23 cellular contexts compared by ENCODE assay signal in genomic region chr20:15544727-15545126, GRCh38.
DNase-seq lines count a peak whose midpoint lies in the region; ATAC-seq, FAIRE-seq and TF ChIP-seq lines count a peak whose summit lies in the region.
"Had no signal": no experiment of that assay in that cellular context is flagged by ENCODE, and none has a peak within 500 bp of the region (broad histone marks: within the 10 kb centered on the region; RNA-seq: fewer than 3 reads in every experiment).

No MANE protein-coding gene starts in this region.

- H3K4me1 Mint-ChIP-seq in nephron progenitor cell: peaks cover 10% of the 10 kb centered on the region

- H3K27ac Mint-ChIP-seq in nephron progenitor cell: no peak overlapping the region
- H3K27ac Mint-ChIP-seq: CD4-positive, alpha-beta T cell; HFFc6 had no signal

- 38 to 40% methylated on average over 2 of the region's 2 CpGs for WGBS in heart right ventricle, 2 donors

- H3K9me3 Mint-ChIP-seq in nephron progenitor cell: no peaks in the 10 kb centered on the region

- H3K9me3 ChIP-seq in cardiac muscle cell (ENCODE audit: low read depth): no peaks in the 10 kb centered on the region
- H3K9me3 ChIP-seq in heart right ventricle: peaks cover 0 to 4% (median 0%) of the 10 kb centered on the region in 11 donors
- H3K9me3 ChIP-seq in kidney (ENCODE audit: control insufficient read depth in 1 of 2, low read length in 2 of 2): no peaks in the 10 kb centered on the region
- H3K9me3 ChIP-seq: Caco-2 had no signal

- no peak overlapping the region for H3K4me3 ChIP-seq in cardiac muscle cell
- H3K4me3 ChIP-seq in heart right ventricle: no peak overlapping the region
- no peak overlapping the region for H3K4me3 ChIP-seq in kidney (ENCODE audit: low read length in 2 of 2)
- H3K4me3 ChIP-seq: A549 had no signal

- no peak for FAIRE-seq in kidney (lab: Jason Lieb, UNC)
- FAIRE-seq: A549, D721Med, G401.6, GM12892, GM18507, HTR-8/SVneo had no signal

- H3K27me3 ChIP-seq in cardiac muscle cell (no peaks in the 10 kb centered on the region), heart right ventricle (no peaks in the 10 kb centered on the region)

- TF ChIP-seq CTCF in cardiac muscle cell (IDR thresholded peaks at IDR 0.05; ENCODE audit: low read depth, low read length): no peak
- TF ChIP-seq CTCF in heart right ventricle (IDR thresholded peaks at IDR 0.05): no peak
- TF ChIP-seq CTCF in kidney (IDR thresholded peaks at IDR 0.05; ENCODE audit: borderline replicate concordance, extremely low read depth, insufficient read depth): no peak
- no peak for TF ChIP-seq CTCF in nephron progenitor cell (IDR thresholded peaks at IDR 0.05)
- TF ChIP-seq CTCF in GM10266 (IDR thresholded peaks at IDR 0.05; ENCODE audit: control insufficient read depth, insufficient read depth, low read depth, missing control alignments): no peak

- peaks cover under 1% of the 10 kb centered on the region for H3K27me3 Mint-ChIP-seq in nephron progenitor cell (ENCODE audit: low read depth, poor library complexity)
- H3K27me3 Mint-ChIP-seq: CD4-positive, alpha-beta T cell had no signal

- DNase-seq in cardiac muscle cell (ENCODE audit: low read depth in 1 of 2, low spot score in 1 of 2): peak in 1 of 2 donors; percentile 27
- DNase-seq in heart right ventricle: no peak
- DNase-seq in kidney: peak; percentile 66
- peak; percentile 17 for DNase-seq in nephron progenitor cell
- no peak for DNase-seq in sciatic nerve (ENCODE audit: low spot score)
- no peak for DNase-seq in superior temporal gyrus (ENCODE audit: extremely low spot score)
- no peak for DNase-seq in GM10266 (ENCODE audit: extremely low spot score)
- DNase-seq: AML-193; Caco-2; CD4-positive, alpha-beta T cell; GOT3; H7; HFFc6 had no signal

- ATAC-seq in heart right ventricle (no peak), sciatic nerve (peak; percentile 38), HG03097 (IDR thresholded peaks at IDR 0.05; ENCODE audit: low FRiP score, unreplicated experiment) (no peak)
- ATAC-seq: A549, HCT116 had no signal

- H3K27ac ChIP-seq in cardiac muscle cell (peak overlapping the region; percentile 66), heart right ventricle (no peak overlapping the region), kidney (ENCODE audit: low read depth in 2 of 2, low read length in 2 of 2) (no peak overlapping the region)
- H3K27ac ChIP-seq: 22Rv1, A549, C4-2B had no signal

- intact Hi-C loops in heart right ventricle (cut with DNase I) (no loop called here), kidney (cut with DNase I) (no loop called here), sciatic nerve (cut with DNase I) (no loop called here)

- no peaks in the 10 kb centered on the region for H3K36me3 Mint-ChIP-seq in nephron progenitor cell (ENCODE audit: low read depth)

- no peak overlapping the region for H3K9ac ChIP-seq in kidney (ENCODE audit: low read length in 2 of 2)

- H3K4me3 Mint-ChIP-seq in nephron progenitor cell: no peak overlapping the region
- H3K4me3 Mint-ChIP-seq: CD4-positive, alpha-beta T cell; HFFc6 had no signal

- peaks cover 9% of the 10 kb centered on the region for H3K4me1 ChIP-seq in cardiac muscle cell (ENCODE audit: low read depth)
- peaks cover 0 to 4% (median 0%) of the 10 kb centered on the region in 9 donors for H3K4me1 ChIP-seq in heart right ventricle
- H3K4me1 ChIP-seq in kidney (ENCODE audit: control insufficient read depth in 1 of 2, insufficient read depth in 1 of 2, low read depth in 1 of 2, low read length in 2 of 2): no peaks in the 10 kb centered on the region
- H3K4me1 ChIP-seq: A549 had no signal

- H3K36me3 ChIP-seq in cardiac muscle cell: no peaks in the 10 kb centered on the region
- no peaks in the 10 kb centered on the region for H3K36me3 ChIP-seq in heart right ventricle
- no peaks in the 10 kb centered on the region for H3K36me3 ChIP-seq in kidney (ENCODE audit: control insufficient read depth in 1 of 2, insufficient read depth in 2 of 2, low read length in 2 of 2)

Comparison
In these comparisons a context has a peak if more than half of its experiments do, and no peak if none do; other contexts are left out.
1. DNase-seq: peak in kidney (single experiment) and nephron progenitor cell (single experiment); none in heart right ventricle (0 of 2), sciatic nerve (single experiment), superior temporal gyrus (single experiment) and GM10266 (single experiment).